ENCODE assay signal across 19 cellular contexts in the genomic region with DNA sequence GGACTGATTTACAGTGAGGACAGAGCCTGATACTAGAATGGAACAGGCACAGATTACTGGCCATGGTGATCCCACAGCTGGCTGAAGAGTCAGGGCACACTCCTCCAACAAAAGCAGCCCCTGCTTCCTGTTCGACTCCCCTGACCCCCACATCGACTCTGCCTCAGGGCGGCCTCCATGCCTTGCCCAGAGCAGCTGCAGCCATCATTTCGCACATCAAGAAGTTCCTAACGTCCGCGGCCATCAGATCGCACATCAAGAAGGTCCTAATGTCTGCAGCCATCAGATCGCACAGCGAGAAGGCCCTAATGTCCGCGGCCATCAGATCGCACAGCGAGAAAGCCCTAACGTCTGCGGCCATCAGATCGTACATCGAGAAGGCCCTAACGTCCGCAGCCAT.
"Had no signal": no experiment of that assay in that cellular context is flagged by ENCODE, and none has a peak within 500 bp of the region (broad histone marks: within the 10 kb centered on the region; RNA-seq: fewer than 3 reads in every experiment).

No MANE protein-coding gene starts in this region.

- H3K36me3 Mint-ChIP-seq: naive thymus-derived CD8-positive, alpha-beta T cell; stimulated activated effector memory CD8-positive, alpha-beta T cell treated with anti-CD3 and anti-CD28 coated beads, Interleukin-12 subunit alpha, Interleukin-12 subunit beta, amount 100 ng/mL, for 72 hours had no signal

- H2AFZ ChIP-seq: hepatocyte had no signal

- H3K27ac ChIP-seq: colonic mucosa, foreskin keratinocyte, hepatocyte, ovary, testis, tibial nerve had no signal

- DNase-seq: cerebellar nuclear complex; colonic mucosa; dermis blood vessel endothelial cell; erythroblast; foreskin keratinocyte; kidney glomerular epithelial cell; mucosa of descending colon; naive thymus-derived CD8-positive, alpha-beta T cell; nucleus accumbens; ovary; right cardiac atrium; stimulated activated CD4-positive, alpha-beta T cell treated with anti-CD3 and anti-CD28 coated beads, Interleukin-4, amount 100 ng/mL, for 1 hour; stimulated activated CD8-positive, alpha-beta memory T cell treated with anti-CD3 and anti-CD28 coated beads, Interleukin-4, amount 100 ng/mL, for 48 hours; testis had no signal

- H3K4me3 ChIP-seq: colonic mucosa, hepatocyte, mucosa of descending colon, ovary, smooth muscle cell, testis, tibial nerve had no signal

- H3K9me3 ChIP-seq: colonic mucosa, mucosa of descending colon, ovary, testis, tibial nerve had no signal

- H3K27ac Mint-ChIP-seq: naive thymus-derived CD8-positive, alpha-beta T cell; stimulated activated effector memory CD8-positive, alpha-beta T cell treated with anti-CD3 and anti-CD28 coated beads, Interleukin-12 subunit alpha, Interleukin-12 subunit beta, amount 100 ng/mL, for 72 hours; stimulated activated naive CD8-positive, alpha-beta T cell treated with anti-CD3 and anti-CD28 coated beads, Interleukin-15, Interleukin-2, amounts not matched to agents 100 ng/mL and 50 ng/mL, for 24 hours had no signal

- H3K79me2 ChIP-seq: hepatocyte had no signal

- H3K27me3 ChIP-seq: colonic mucosa, foreskin keratinocyte, hepatocyte, ovary, testis, tibial nerve had no signal

- H3K27me3 Mint-ChIP-seq: stimulated activated naive CD8-positive, alpha-beta T cell treated with anti-CD3 and anti-CD28 coated beads, Interleukin-15, Interleukin-2, amounts not matched to agents 100 ng/mL and 50 ng/mL, for 24 hours had no signal

- H3K4me2 ChIP-seq: hepatocyte, smooth muscle cell had no signal

- H3K4me1 ChIP-seq: colonic mucosa, foreskin keratinocyte, testis, tibial nerve had no signal

- H3K4me1 Mint-ChIP-seq: naive thymus-derived CD8-positive, alpha-beta T cell; stimulated activated effector memory CD8-positive, alpha-beta T cell treated with anti-CD3 and anti-CD28 coated beads, Interleukin-12 subunit alpha, Interleukin-12 subunit beta, amount 100 ng/mL, for 72 hours had no signal

- H3K4me3 Mint-ChIP-seq: naive thymus-derived CD8-positive, alpha-beta T cell; stimulated activated effector memory CD8-positive, alpha-beta T cell treated with anti-CD3 and anti-CD28 coated beads, Interleukin-12 subunit alpha, Interleukin-12 subunit beta, amount 100 ng/mL, for 72 hours; stimulated activated naive CD8-positive, alpha-beta T cell treated with anti-CD3 and anti-CD28 coated beads, Interleukin-15, Interleukin-2, amounts not matched to agents 100 ng/mL and 50 ng/mL, for 24 hours had no signal

- H3K36me3 ChIP-seq: colonic mucosa, ovary, tibial nerve had no signal

- H3K9me3 Mint-ChIP-seq: naive thymus-derived CD8-positive, alpha-beta T cell; stimulated activated naive CD8-positive, alpha-beta T cell treated with anti-CD3 and anti-CD28 coated beads, Interleukin-15, Interleukin-2, amounts not matched to agents 100 ng/mL and 50 ng/mL, for 24 hours had no signal
